In the genomic region with DNA sequence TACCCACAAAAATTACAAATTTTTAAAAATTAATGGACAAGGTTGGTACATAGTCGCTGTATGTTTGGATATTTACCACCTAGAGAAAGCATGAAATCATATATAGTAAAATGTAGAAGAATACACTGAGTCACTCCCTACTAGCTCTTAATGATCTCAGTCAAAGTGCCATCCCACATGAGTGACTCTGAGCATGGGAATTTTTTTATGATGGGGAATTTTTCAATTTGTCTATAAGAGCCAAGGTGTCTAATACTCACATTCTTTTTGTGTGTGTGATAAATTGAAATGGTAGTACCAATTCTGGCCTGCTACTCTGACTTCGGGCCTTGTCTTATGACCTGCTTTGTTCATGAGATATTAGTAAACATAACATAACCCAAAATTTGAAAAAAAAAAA, we compare ENCODE assay signal across 14 cellular contexts.
DNase-seq lines count a peak whose midpoint lies in the region; FAIRE-seq and TF ChIP-seq lines count a peak whose summit lies in the region.
"Had no signal": no experiment of that assay in that cellular context is flagged by ENCODE, and none has a peak within 500 bp of the region (broad histone marks: within the 10 kb centered on the region; RNA-seq: fewer than 3 reads in every experiment).

No MANE protein-coding gene starts in this region.

- H3K14ac ChIP-seq in H1 (ENCODE audit: insufficient read length), result no peak overlapping the region

- no peak overlapping the region for H3K18ac ChIP-seq in H1 (ENCODE audit: extremely low read depth, low read length)

- H2BK12ac ChIP-seq in H1 (ENCODE audit: low read depth, low read length), result no peak overlapping the region

- no peaks in the 10 kb centered on the region for H4K20me1 ChIP-seq in H1 (replicated peaks in 1 of 2; ENCODE audit: control insufficient read depth in 1 of 2, insufficient read depth in 2 of 2, low read length in 2 of 2)

- FAIRE-seq in H1 (lab: Jason Lieb, UNC), result no peak

- no peak overlapping the region for H4K91ac ChIP-seq in H1 (replicated peaks; ENCODE audit: insufficient read length, low read length)

- H3K27ac Mint-ChIP-seq in HFFc6, result no peak overlapping the region
- H3K27ac Mint-ChIP-seq: T-helper 1 cell treated with Interleukin-12 subunit alpha and Interleukin-12 subunit beta and Interleukin-4 antibody, amounts not matched to agents 30 μg/mL and 1 μg/mL, for 36 hours had no signal

- no peak overlapping the region for H2BK15ac ChIP-seq in H1 (ENCODE audit: low read length)

- no peak overlapping the region for H2BK5ac ChIP-seq in H1 (ENCODE audit: low read depth, low read length)

- no peaks in the 10 kb centered on the region for H3K4me1 ChIP-seq in H1 (replicated peaks in 1 of 4; ENCODE audit: control insufficient read depth in 3 of 4, insufficient read depth in 4 of 4, low read length in 3 of 4)
- no peaks in the 10 kb centered on the region for H3K4me1 ChIP-seq in BE2C

- no peak overlapping the region for H3K4me2 ChIP-seq in H1 (ENCODE audit: insufficient read depth in 1 of 2, low read depth in 2 of 2, low read length in 2 of 2)

- no peak overlapping the region for H3K27ac ChIP-seq in H1 (ENCODE audit: low read depth, low read length)

- H3K9ac ChIP-seq in H1 (replicated peaks in 1 of 4; ENCODE audit: extremely low read depth in 1 of 4, low read depth in 3 of 4, low read length in 3 of 4), result no peak overlapping the region

- H4K8ac ChIP-seq in H1 (ENCODE audit: extremely low read depth, insufficient read depth, low read length), result no peak overlapping the region

- H2AFZ ChIP-seq in H1 (ENCODE audit: low read length), result peak overlapping the region; percentile 13; the same call in 1 of the 2 replicates

- H3K27me3 Mint-ChIP-seq in HFFc6 (ENCODE audit: insufficient read depth), result no peaks in the 10 kb centered on the region

- CTCF ChIA-PET in H1 (lab: Charles Lee; ENCODE audit: partially characterized antibody), result interaction anchor here (0.6 to 0.8 kb wide), 2 partner anchors 54 to 493 kb away, joined by 3 read pairs; no protein-coding TSS in a partner anchor

- H3K36me3 ChIP-seq in H1 (ENCODE audit: control insufficient read depth in 2 of 4, insufficient read depth in 4 of 4, low read length in 3 of 4), result no peaks in the 10 kb centered on the region
- no peaks in the 10 kb centered on the region for H3K36me3 ChIP-seq in BE2C

- no peak overlapping the region for H4K5ac ChIP-seq in H1 (ENCODE audit: insufficient read length, low read depth, low read length)

- POLR2A ChIA-PET in H1 (lab: Charles Lee; ENCODE audit: partially characterized antibody), result no interaction called here

- no peak overlapping the region for H3K4me3 Mint-ChIP-seq in HFFc6
- H3K4me3 Mint-ChIP-seq: T-helper 1 cell treated with Interleukin-12 subunit alpha and Interleukin-12 subunit beta and Interleukin-4 antibody, amounts not matched to agents 30 μg/mL and 1 μg/mL, for 36 hours had no signal

- H2BK120ac ChIP-seq in H1 (replicated peaks; ENCODE audit: low read depth, low read length), result no peak overlapping the region

- no peak overlapping the region for H3K56ac ChIP-seq in H1 (replicated peaks; ENCODE audit: insufficient read length, low read depth, low read length)

- H3K23me2 ChIP-seq in H1 (ENCODE audit: low read depth, low read length), result no peaks in the 10 kb centered on the region

- H3K4me3 ChIP-seq in H1 (ENCODE audit: extremely low read depth in 1 of 4, insufficient read depth in 2 of 4, low read depth in 3 of 4, low read length in 4 of 4) (no peak overlapping the region), BE2C (ENCODE audit: low read depth, low read length) (no peak overlapping the region)

- no peak for TF ChIP-seq RAD21 in H1 (IDR thresholded peaks at IDR 0.05 in 1 of 2, conservative IDR thresholded peaks at IDR 0.05 in 1 of 2; ENCODE audit: low read depth in 2 of 2, low read length in 2 of 2)

- no peak for TF ChIP-seq POLR2A in H1 (IDR thresholded peaks at IDR 0.05; ENCODE audit: control extremely low read depth in 1 of 2, low read depth in 2 of 2, low read length in 2 of 2)

- H3K23ac ChIP-seq in H1 (ENCODE audit: insufficient read length), result no peak overlapping the region

- no peaks in the 10 kb centered on the region for H3K79me1 ChIP-seq in H1 (ENCODE audit: low read depth, low read length)

- no peaks in the 10 kb centered on the region for H3K9me3 ChIP-seq in H1 (ENCODE audit: insufficient read depth in 2 of 2, low read depth in 1 of 2, low read length in 1 of 2)
- H3K9me3 ChIP-seq in BE2C, result no peaks in the 10 kb centered on the region

- H3K27me3 ChIP-seq in H1 (replicated peaks in 1 of 4; ENCODE audit: control insufficient read depth in 3 of 4, extremely low read depth in 1 of 4, insufficient read depth in 3 of 4, low read length in 3 of 4) (no peaks in the 10 kb centered on the region), BE2C (no peaks in the 10 kb centered on the region)

- peaks cover 55% of the 10 kb centered on the region for H3K9me3 Mint-ChIP-seq in HFFc6

- H2AK5ac ChIP-seq in H1 (ENCODE audit: low read depth, low read length), result no peak overlapping the region

- no peaks in the 10 kb centered on the region for H3K36me3 Mint-ChIP-seq in HFFc6 (ENCODE audit: low read depth)

- DNase-seq in GM03348 (ENCODE audit: low spot score), result peak; percentile 12
- DNase-seq in NCI-H226, result peak; percentile 36
- DNase-seq in H1 (ENCODE audit: low read depth in 1 of 2, low spot score in 2 of 2), result no peak
- peak; percentile 91 for DNase-seq in kidney tubule cell (ENCODE audit: low spot score)
- no peak for DNase-seq in DMS 273 (lab: John Stamatoyannopoulos, UW; ENCODE audit: unreplicated experiment)
- DNase-seq in HFFc6, result no peak
- no peak for DNase-seq in NCI-H187 (lab: John Stamatoyannopoulos, UW)
- DNase-seq in BE2C, result no peak
- DNase-seq: AML-193, Calu3, NCI-H1436, NCI-H2081, NCI-H510A had no signal

- H2BK20ac ChIP-seq in H1 (ENCODE audit: low read length), result no peak overlapping the region

- TF ChIP-seq CTCF in H1 (IDR thresholded peaks at IDR 0.05; ENCODE audit: control extremely low read depth in 1 of 3, insufficient read depth in 1 of 3, low read depth in 1 of 3, low read length in 3 of 3), result no peak
- TF ChIP-seq CTCF in HFFc6 (IDR thresholded peaks at IDR 0.05), result no peak
- no peak for TF ChIP-seq CTCF in BE2C (IDR thresholded peaks at IDR 0.05; ENCODE audit: low read depth, low read length)

- WGBS in H1 (ENCODE audit: extremely low coverage in 1 of 2, insufficient coverage in 1 of 2, insufficient read length in 1 of 2, insufficient replicate concordance in 2 of 2, low coverage in 1 of 2, low lambda C conversion rate in 2 of 2, missing lambda C conversion rate in 1 of 2), 2 experiments, result 89% methylated on average over 2 of the region's 2 CpGs; no CpG with 5 or more reads in 1 of the 2 experiments

- no peak for TF ChIP-seq EP300 in H1 (IDR thresholded peaks at IDR 0.05; ENCODE audit: borderline replicate concordance in 1 of 2, low read depth in 2 of 2, low read length in 2 of 2)

- H3K79me2 ChIP-seq in H1 (ENCODE audit: control insufficient read depth in 1 of 2, insufficient read depth in 2 of 2, low read length in 2 of 2), result no peaks in the 10 kb centered on the region

- H3K4me1 Mint-ChIP-seq in HFFc6 (ENCODE audit: low read depth), result no peaks in the 10 kb centered on the region

- no peak overlapping the region for H3K4ac ChIP-seq in H1 (replicated peaks; ENCODE audit: insufficient read length, low read depth, low read length)

TF ChIP-seq in H1, 55 proteins besides CTCF, POLR2A, EP300 and RAD21:
- TF ChIP-seq RXRA (IDR thresholded peaks at IDR 0.05; ENCODE audit: insufficient read depth, low read depth, low read length) (no peak), SP4 (IDR thresholded peaks at IDR 0.05; ENCODE audit: low read length) (no peak), TCF12 (IDR thresholded peaks at IDR 0.05; ENCODE audit: low read depth, low read length) (no peak), TAF7 (optimal IDR thresholded peaks at IDR 0.05; ENCODE audit: borderline replicate concordance, low read depth, low read length) (no peak), BRCA1 (IDR thresholded peaks at IDR 0.05; ENCODE audit: low read depth, low read length) (no peak)
- TF ChIP-seq, protein P1, sequence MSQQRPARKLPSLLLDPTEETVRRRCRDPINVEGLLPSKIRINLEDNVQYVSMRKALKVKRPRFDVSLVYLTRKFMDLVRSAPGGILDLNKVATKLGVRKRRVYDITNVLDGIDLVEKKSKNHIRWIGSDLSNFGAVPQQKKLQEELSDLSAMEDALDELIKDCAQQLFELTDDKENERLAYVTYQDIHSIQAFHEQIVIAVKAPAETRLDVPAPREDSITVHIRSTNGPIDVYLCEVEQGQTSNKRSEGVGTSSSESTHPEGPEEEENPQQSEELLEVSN (IDR thresholded peaks at IDR 0.05), result no peak

Comparison
In these comparisons a context has a peak if more than half of its experiments do, and no peak if none do; other contexts are left out.
1. DNase-seq: peak in GM03348 (single experiment), NCI-H226 (single experiment) and kidney tubule cell (single experiment); none in H1 (0 of 2), DMS 273 (single experiment), HFFc6 (single experiment), NCI-H187 (0 of 2) and BE2C (single experiment).